Comparison of ENCODE assay signal across 8 cellular contexts in genomic region chr5:16617272-16617973, GRCh38. TPM values are rescaled to one million over a fixed set of nuclear protein-coding genes. Genes with fewer than 3 reads are reported as not detected.
A peak's percentile ranks its signal among the peaks of the same experiment; 100 is the strongest.
DNase-seq lines count a peak whose midpoint lies in the region; ATAC-seq and TF ChIP-seq lines count a peak whose summit lies in the region.

No MANE protein-coding gene starts in this region.

- peaks cover 30% of the 10 kb centered on the region for H3K27me3 ChIP-seq in H7 (ENCODE audit: control insufficient read depth, insufficient read depth, low read length)
- no peaks in the 10 kb centered on the region for H3K27me3 ChIP-seq in muscle layer of colon (ENCODE audit: control insufficient read depth in 1 of 2, insufficient read depth in 2 of 2, low read length in 2 of 2)
- H3K27me3 ChIP-seq in upper lobe of left lung: no peaks in the 10 kb centered on the region

- H3K36me3 Mint-ChIP-seq in T-helper 2 cell treated with Interferon-gamma antibody and Interleukin-4, amounts not matched to agents 5 μg/mL and 100 μg/mL, for 36 hours (ENCODE audit: low read depth): peaks cover 25% of the 10 kb centered on the region
- H3K36me3 Mint-ChIP-seq in central memory CD8-positive, alpha-beta T cell (ENCODE audit: insufficient read depth): peaks cover 9% of the 10 kb centered on the region

- no peak for TF ChIP-seq CTCF in upper lobe of left lung (IDR thresholded peaks at IDR 0.05)

- ATAC-seq in central memory CD8-positive, alpha-beta T cell (replicated peaks; ENCODE audit: extremely low read depth, poor library complexity, severe bottlenecking): peak; percentile 38
- ATAC-seq in upper lobe of left lung (ENCODE audit: low FRiP score in 2 of 2) (no peak), HG03342 (IDR thresholded peaks at IDR 0.05; ENCODE audit: unreplicated experiment) (no peak), esophagus mucosa (no peak)

- no peak overlapping the region for H3K27ac Mint-ChIP-seq in T-helper 2 cell treated with Interferon-gamma antibody and Interleukin-4, amounts not matched to agents 5 μg/mL and 100 μg/mL, for 36 hours
- no peak overlapping the region for H3K27ac Mint-ChIP-seq in central memory CD8-positive, alpha-beta T cell (ENCODE audit: low read depth)

- TF ChIP-seq EP300 in upper lobe of left lung (IDR thresholded peaks at IDR 0.05): no peak

- H3K4me3 ChIP-seq in H7 (ENCODE audit: insufficient read depth, low read depth, low read length) (peak overlapping the region; percentile 57), muscle layer of colon (ENCODE audit: low read depth in 1 of 2, low read length in 2 of 2) (peak overlapping the region; percentile 70 to 85), upper lobe of left lung (peak overlapping the region; percentile 27 to 87 (median 69))

- H3K27ac ChIP-seq in muscle layer of colon (ENCODE audit: low read depth, low read length) (no peak overlapping the region), upper lobe of left lung (peak overlapping the region; percentile 47 to 68 (median 60))

- no peak for TF ChIP-seq POLR2A in upper lobe of left lung (IDR thresholded peaks at IDR 0.05)

- peaks cover 7% of the 10 kb centered on the region for H3K4me1 ChIP-seq in muscle layer of colon (ENCODE audit: insufficient read depth, low read length)
- peaks cover 6 to 23% (median 11%) of the 10 kb centered on the region in 4 donors for H3K4me1 ChIP-seq in upper lobe of left lung

- DNase-seq in H7: peak; percentile 45
- DNase-seq in T-helper 2 cell treated with Interferon-gamma antibody and Interleukin-4, amounts not matched to agents 5 μg/mL and 100 μg/mL, for 36 hours (ENCODE audit: low spot score): peak; percentile 32
- peak in 1 of 2 donors; percentile 28 for DNase-seq in central memory CD8-positive, alpha-beta T cell (ENCODE audit: low spot score in 2 of 2)
- DNase-seq in upper lobe of left lung: peak in 1 of 2 donors; percentile 72
- no peak for DNase-seq in NCI-H187 (lab: John Stamatoyannopoulos, UW)

- no peaks in the 10 kb centered on the region for H3K9me3 ChIP-seq in muscle layer of colon (ENCODE audit: low read length)
- H3K9me3 ChIP-seq in upper lobe of left lung: no peaks in the 10 kb centered on the region

- 26 to 40% methylated on average over 22 to 27 of the region's 27 CpGs for WGBS in upper lobe of left lung, 2 donors

- peak overlapping the region; percentile 39 for H3K9ac ChIP-seq in muscle layer of colon (ENCODE audit: low read length)

- H3K4me3 Mint-ChIP-seq in T-helper 2 cell treated with Interferon-gamma antibody and Interleukin-4, amounts not matched to agents 5 μg/mL and 100 μg/mL, for 36 hours: no peak overlapping the region
- H3K4me3 Mint-ChIP-seq in central memory CD8-positive, alpha-beta T cell: no peak overlapping the region

- H3K9me3 Mint-ChIP-seq in T-helper 2 cell treated with Interferon-gamma antibody and Interleukin-4, amounts not matched to agents 5 μg/mL and 100 μg/mL, for 36 hours: no peaks in the 10 kb centered on the region
- no peaks in the 10 kb centered on the region for H3K9me3 Mint-ChIP-seq in central memory CD8-positive, alpha-beta T cell

- H3K27me3 Mint-ChIP-seq in T-helper 2 cell treated with Interferon-gamma antibody and Interleukin-4, amounts not matched to agents 5 μg/mL and 100 μg/mL, for 36 hours (ENCODE audit: low read depth): no peaks in the 10 kb centered on the region
- H3K27me3 Mint-ChIP-seq in central memory CD8-positive, alpha-beta T cell: no peaks in the 10 kb centered on the region

- peaks cover 34% of the 10 kb centered on the region for H3K4me1 Mint-ChIP-seq in T-helper 2 cell treated with Interferon-gamma antibody and Interleukin-4, amounts not matched to agents 5 μg/mL and 100 μg/mL, for 36 hours (ENCODE audit: low read depth)
- H3K4me1 Mint-ChIP-seq in central memory CD8-positive, alpha-beta T cell: peaks cover 23% of the 10 kb centered on the region

- H3K36me3 ChIP-seq in H7 (replicated peaks; ENCODE audit: control insufficient read depth, insufficient read depth, low read length) (no peaks in the 10 kb centered on the region), muscle layer of colon (ENCODE audit: insufficient read depth, low read length) (no peaks in the 10 kb centered on the region), upper lobe of left lung (no peaks in the 10 kb centered on the region)

RNA-seq across cellular contexts. Expression of gene RETREG1, which starts 0.6 kb away (rescaled TPM):
- total RNA-seq in H7 (2014; rRNA removed; shearing (Covaris generic)): 0.28 and 0.74 TPM in 2 replicates
- total RNA-seq in upper lobe of left lung (10 to 100 TPM; 17.6 to 50.2 (median 28.3) TPM), esophagus mucosa (1.5 TPM)

Comparison
In these comparisons a context has a peak if more than half of its experiments do, and no peak if none do; other contexts are left out.
1. DNase-seq: peak in H7 (single experiment) and T-helper 2 cell treated with Interferon-gamma antibody and Interleukin-4, amounts not matched to agents 5 μg/mL and 100 μg/mL, for 36 hours (single experiment); none in NCI-H187 (0 of 2).
2. Peak in every context shown above with its lines, with median percentiles within 50 percentile points of each other: H3K4me3 ChIP-seq.